In genomic region chr2:200051621-200051945, GRCh38 we compare ENCODE assay signal across 17 cellular contexts.
"Had no signal": no experiment of that assay in that cellular context is flagged by ENCODE, and none has a peak within 500 bp of the region (broad histone marks: within the 10 kb centered on the region; RNA-seq: fewer than 3 reads in every experiment).

No MANE protein-coding gene starts in this region.

- H3K27ac ChIP-seq: ascending aorta, epithelial cell of prostate, gastroesophageal sphincter, neutrophil had no signal

- H3K9me3 ChIP-seq: gastroesophageal sphincter, neutrophil had no signal

- H3K36me3 Mint-ChIP-seq: activated CD4-positive, alpha-beta memory T cell treated with anti-CD3 and anti-CD28 coated beads for 36 hours; activated naive CD8-positive, alpha-beta T cell treated with anti-CD3 and anti-CD28 coated beads, Interleukin-2, amount 10 ng/mL, durations not matched to agents 7 days and 5 days; naive B cell; stimulated activated naive B cell treated with anti-CD40 and anti-IgM and Interleukin-4, amounts not matched to agents 10 μg/mL and 1 μg/mL and 100 μg/mL, for 72 hours had no signal

- H3K27me3 ChIP-seq: ascending aorta, gastroesophageal sphincter, neutrophil had no signal

- H3K27ac Mint-ChIP-seq: activated CD4-positive, alpha-beta memory T cell treated with anti-CD3 and anti-CD28 coated beads for 36 hours; activated naive CD8-positive, alpha-beta T cell treated with anti-CD3 and anti-CD28 coated beads, Interleukin-2, amount 10 ng/mL, durations not matched to agents 7 days and 5 days; naive B cell; stimulated activated naive B cell treated with anti-CD40 and anti-IgM and Interleukin-4, amounts not matched to agents 10 μg/mL and 1 μg/mL and 100 μg/mL, for 72 hours had no signal

- H3K4me3 ChIP-seq: ascending aorta, gastroesophageal sphincter had no signal

- H3K4me3 Mint-ChIP-seq: activated CD4-positive, alpha-beta memory T cell treated with anti-CD3 and anti-CD28 coated beads for 36 hours; activated naive CD8-positive, alpha-beta T cell treated with anti-CD3 and anti-CD28 coated beads, Interleukin-2, amount 10 ng/mL, durations not matched to agents 7 days and 5 days; central memory CD8-positive, alpha-beta T cell; naive B cell; stimulated activated naive B cell treated with anti-CD40 and anti-IgM and Interleukin-4, amounts not matched to agents 10 μg/mL and 1 μg/mL and 100 μg/mL, for 72 hours had no signal

- DNase-seq: activated CD4-positive, alpha-beta memory T cell treated with anti-CD3 and anti-CD28 coated beads for 36 hours; activated gamma-delta T cell; activated naive CD8-positive, alpha-beta T cell treated with anti-CD3 and anti-CD28 coated beads, Interleukin-2, amount 10 ng/mL, durations not matched to agents 7 days and 5 days; activated T-cell treated with anti-CD3 and anti-CD28 coated beads, Interleukin-2, amount 50 U/mL, for 48 hours; cortex of kidney; effector CD8-positive, alpha-beta T cell; midbrain; naive B cell; right cardiac atrium; stimulated activated CD4-positive, alpha-beta T cell treated with anti-CD3 and anti-CD28 coated beads, Interleukin-2, amount 100 ng/mL, for 24 hours; stimulated activated naive B cell treated with anti-CD40 and anti-IgM and Interleukin-4, amounts not matched to agents 10 μg/mL and 1 μg/mL and 100 μg/mL, for 72 hours; SW 1271 had no signal

- H3K4me1 ChIP-seq: ascending aorta, gastroesophageal sphincter had no signal

- H3K4me1 Mint-ChIP-seq: activated naive CD8-positive, alpha-beta T cell treated with anti-CD3 and anti-CD28 coated beads, Interleukin-2, amount 10 ng/mL, durations not matched to agents 7 days and 5 days; central memory CD8-positive, alpha-beta T cell; naive B cell; stimulated activated naive B cell treated with anti-CD40 and anti-IgM and Interleukin-4, amounts not matched to agents 10 μg/mL and 1 μg/mL and 100 μg/mL, for 72 hours had no signal

- H3K36me3 ChIP-seq: ascending aorta, gastroesophageal sphincter, neutrophil had no signal
